Comparison of ENCODE assay signal across 1 cellular context in the genomic region with DNA sequence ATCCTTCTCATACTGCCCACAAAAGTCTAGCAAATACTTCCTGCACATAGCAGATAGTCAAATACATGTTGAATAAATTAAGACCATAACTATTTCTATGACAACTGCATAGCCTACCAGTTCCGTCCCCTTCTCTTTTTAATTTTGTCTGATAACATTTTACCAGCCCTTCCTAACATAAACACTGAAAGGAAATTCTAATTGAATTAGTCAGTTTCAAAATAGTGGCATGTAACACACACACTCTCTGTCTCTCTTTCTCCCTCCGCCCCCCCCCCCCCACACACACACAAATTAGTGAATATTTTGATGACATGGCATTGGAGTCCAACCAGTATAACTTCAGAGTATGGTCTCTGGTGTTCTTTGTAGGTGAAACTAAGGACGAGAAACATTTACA.
TF ChIP-seq lines count a peak whose summit lies in the region.

No MANE protein-coding gene starts in this region.

TF ChIP-seq in IMR-90, 13 proteins besides CTCF, POLR2A, EP300 and RAD21 (continued from another document):
- TF ChIP-seq CHD1 (IDR thresholded peaks at IDR 0.05; ENCODE audit: low read depth, low read length), result no peak
- 0 out of 2 replicates have a peak, but pooled peaks have one; percentile 27 for TF ChIP-seq MAZ (IDR thresholded peaks at IDR 0.05; ENCODE audit: borderline replicate concordance, low read depth, low read length)
- no peak for TF ChIP-seq FOS (IDR thresholded peaks at IDR 0.05; ENCODE audit: low read depth, low read length)
- TF ChIP-seq MAFK (IDR thresholded peaks at IDR 0.05; ENCODE audit: low read depth, low read length), result peak; percentile 52
- no peak for TF ChIP-seq NFE2L2 (IDR thresholded peaks at IDR 0.05; ENCODE audit: low read depth, low read length)
- no peak for TF ChIP-seq RFX5 (IDR thresholded peaks at IDR 0.05; ENCODE audit: low read depth, low read length)
- no peak for TF ChIP-seq USF2 (IDR thresholded peaks at IDR 0.05; ENCODE audit: low read depth, low read length)
